ENCODE assay signal across 2 cellular contexts in genomic region chr19:13958043-13958442, GRCh38.
TF ChIP-seq lines count a peak whose summit lies in the region.

No MANE protein-coding gene starts in this region.

TF ChIP-seq in GM23338, 12 proteins besides CTCF, POLR2A, EP300 and RAD21:
- TF ChIP-seq, protein P1, sequence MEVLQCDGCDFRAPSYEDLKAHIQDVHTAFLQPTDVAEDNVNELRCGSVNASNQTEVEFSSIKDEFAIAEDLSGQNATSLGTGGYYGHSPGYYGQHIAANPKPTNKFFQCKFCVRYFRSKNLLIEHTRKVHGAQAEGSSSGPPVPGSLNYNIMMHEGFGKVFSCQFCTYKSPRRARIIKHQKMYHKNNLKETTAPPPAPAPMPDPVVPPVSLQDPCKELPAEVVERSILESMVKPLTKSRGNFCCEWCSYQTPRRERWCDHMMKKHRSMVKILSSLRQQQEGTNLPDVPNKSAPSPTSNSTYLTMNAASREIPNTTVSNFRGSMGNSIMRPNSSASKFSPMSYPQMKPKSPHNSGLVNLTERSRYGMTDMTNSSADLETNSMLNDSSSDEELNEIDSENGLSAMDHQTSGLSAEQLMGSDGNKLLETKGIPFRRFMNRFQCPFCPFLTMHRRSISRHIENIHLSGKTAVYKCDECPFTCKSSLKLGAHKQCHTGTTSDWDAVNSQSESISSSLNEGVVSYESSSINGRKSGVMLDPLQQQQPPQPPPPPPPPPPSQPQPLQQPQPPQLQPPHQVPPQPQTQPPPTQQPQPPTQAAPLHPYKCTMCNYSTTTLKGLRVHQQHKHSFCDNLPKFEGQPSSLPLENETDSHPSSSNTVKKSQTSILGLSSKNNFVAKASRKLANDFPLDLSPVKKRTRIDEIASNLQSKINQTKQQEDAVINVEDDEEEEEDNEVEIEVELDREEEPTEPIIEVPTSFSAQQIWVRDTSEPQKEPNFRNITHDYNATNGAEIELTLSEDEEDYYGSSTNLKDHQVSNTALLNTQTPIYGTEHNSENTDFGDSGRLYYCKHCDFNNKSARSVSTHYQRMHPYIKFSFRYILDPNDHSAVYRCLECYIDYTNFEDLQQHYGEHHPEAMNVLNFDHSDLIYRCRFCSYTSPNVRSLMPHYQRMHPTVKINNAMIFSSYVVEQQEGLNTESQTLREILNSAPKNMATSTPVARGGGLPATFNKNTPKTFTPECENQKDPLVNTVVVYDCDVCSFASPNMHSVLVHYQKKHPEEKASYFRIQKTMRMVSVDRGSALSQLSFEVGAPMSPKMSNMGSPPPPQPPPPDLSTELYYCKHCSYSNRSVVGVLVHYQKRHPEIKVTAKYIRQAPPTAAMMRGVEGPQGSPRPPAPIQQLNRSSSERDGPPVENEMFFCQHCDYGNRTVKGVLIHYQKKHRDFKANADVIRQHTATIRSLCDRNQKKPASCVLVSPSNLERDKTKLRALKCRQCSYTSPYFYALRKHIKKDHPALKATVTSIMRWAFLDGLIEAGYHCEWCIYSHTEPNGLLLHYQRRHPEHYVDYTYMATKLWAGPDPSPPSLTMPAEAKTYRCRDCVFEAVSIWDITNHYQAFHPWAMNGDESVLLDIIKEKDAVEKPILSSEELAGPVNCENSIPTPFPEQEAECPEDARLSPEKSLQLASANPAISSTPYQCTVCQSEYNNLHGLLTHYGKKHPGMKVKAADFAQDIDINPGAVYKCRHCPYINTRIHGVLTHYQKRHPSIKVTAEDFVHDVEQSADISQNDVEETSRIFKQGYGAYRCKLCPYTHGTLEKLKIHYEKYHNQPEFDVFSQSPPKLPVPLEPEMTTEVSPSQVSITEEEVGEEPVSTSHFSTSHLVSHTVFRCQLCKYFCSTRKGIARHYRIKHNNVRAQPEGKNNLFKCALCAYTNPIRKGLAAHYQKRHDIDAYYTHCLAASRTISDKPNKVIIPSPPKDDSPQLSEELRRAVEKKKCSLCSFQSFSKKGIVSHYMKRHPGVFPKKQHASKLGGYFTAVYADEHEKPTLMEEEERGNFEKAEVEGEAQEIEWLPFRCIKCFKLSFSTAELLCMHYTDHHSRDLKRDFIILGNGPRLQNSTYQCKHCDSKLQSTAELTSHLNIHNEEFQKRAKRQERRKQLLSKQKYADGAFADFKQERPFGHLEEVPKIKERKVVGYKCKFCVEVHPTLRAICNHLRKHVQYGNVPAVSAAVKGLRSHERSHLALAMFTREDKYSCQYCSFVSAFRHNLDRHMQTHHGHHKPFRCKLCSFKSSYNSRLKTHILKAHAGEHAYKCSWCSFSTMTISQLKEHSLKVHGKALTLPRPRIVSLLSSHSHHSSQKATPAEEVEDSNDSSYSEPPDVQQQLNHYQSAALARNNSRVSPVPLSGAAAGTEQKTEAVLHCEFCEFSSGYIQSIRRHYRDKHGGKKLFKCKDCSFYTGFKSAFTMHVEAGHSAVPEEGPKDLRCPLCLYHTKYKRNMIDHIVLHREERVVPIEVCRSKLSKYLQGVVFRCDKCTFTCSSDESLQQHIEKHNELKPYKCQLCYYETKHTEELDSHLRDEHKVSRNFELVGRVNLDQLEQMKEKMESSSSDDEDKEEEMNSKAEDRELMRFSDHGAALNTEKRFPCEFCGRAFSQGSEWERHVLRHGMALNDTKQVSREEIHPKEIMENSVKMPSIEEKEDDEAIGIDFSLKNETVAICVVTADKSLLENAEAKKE (CRISPR knock-in tag; IDR thresholded peaks at IDR 0.05), result no peak
- TF ChIP-seq EZH2phosphoT487 (IDR thresholded peaks at IDR 0.05; ENCODE audit: unreplicated experiment), result no peak
- no peak for TF ChIP-seq EZH2 (IDR thresholded peaks at IDR 0.05; ENCODE audit: low read depth, unreplicated experiment)
- no peak for TF ChIP-seq ETS1 (IDR thresholded peaks at IDR 0.05)
- TF ChIP-seq JUNB (IDR thresholded peaks at IDR 0.05; ENCODE audit: unreplicated experiment), result no peak
- TF ChIP-seq CREB1 (CRISPR knock-in tag; IDR thresholded peaks at IDR 0.05; ENCODE audit: low read depth), result no peak
- no peak for TF ChIP-seq ZNF331 (CRISPR knock-in tag; IDR thresholded peaks at IDR 0.05; ENCODE audit: low read depth)
- TF ChIP-seq POLR2AphosphoS5 (IDR thresholded peaks at IDR 0.05; ENCODE audit: low read depth), result no peak
- TF ChIP-seq REST (IDR thresholded peaks at IDR 0.05; ENCODE audit: unreplicated experiment), result no peak
- no peak for TF ChIP-seq NANOG (IDR thresholded peaks at IDR 0.05; ENCODE audit: borderline replicate concordance)
- no peak for TF ChIP-seq STAT1 (IDR thresholded peaks at IDR 0.05; ENCODE audit: unreplicated experiment)
- TF ChIP-seq ZNF114 (CRISPR knock-in tag; IDR thresholded peaks at IDR 0.05), result no peak
TF ChIP-seq in GM23338: peak in this region for 0.

TF ChIP-seq in WTC11, 78 proteins besides CTCF, POLR2A, EP300 and RAD21:
- TF ChIP-seq SP1 (CRISPR knock-in tag; conservative IDR thresholded peaks at IDR 0.05) (no peak), ZSCAN18 (CRISPR knock-in tag; IDR thresholded peaks at IDR 0.05) (no peak), KAT7 (CRISPR knock-in tag; IDR thresholded peaks at IDR 0.05; ENCODE audit: borderline replicate concordance) (no peak), SMAD3 (CRISPR knock-in tag; IDR thresholded peaks at IDR 0.05; ENCODE audit: borderline replicate concordance) (no peak), USF1 (CRISPR knock-in tag; IDR thresholded peaks at IDR 0.05) (no peak), MLX (CRISPR knock-in tag; IDR thresholded peaks at IDR 0.05) (no peak), TEAD1 (CRISPR knock-in tag; IDR thresholded peaks at IDR 0.05) (no peak), TP53 (CRISPR knock-in tag; IDR thresholded peaks at IDR 0.05) (no peak), NR3C1 (CRISPR knock-in tag; conservative IDR thresholded peaks at IDR 0.05; ENCODE audit: low read depth) (no peak), CBFB (CRISPR knock-in tag; IDR thresholded peaks at IDR 0.05; ENCODE audit: low read depth) (no peak)
- TF ChIP-seq, protein P2, sequence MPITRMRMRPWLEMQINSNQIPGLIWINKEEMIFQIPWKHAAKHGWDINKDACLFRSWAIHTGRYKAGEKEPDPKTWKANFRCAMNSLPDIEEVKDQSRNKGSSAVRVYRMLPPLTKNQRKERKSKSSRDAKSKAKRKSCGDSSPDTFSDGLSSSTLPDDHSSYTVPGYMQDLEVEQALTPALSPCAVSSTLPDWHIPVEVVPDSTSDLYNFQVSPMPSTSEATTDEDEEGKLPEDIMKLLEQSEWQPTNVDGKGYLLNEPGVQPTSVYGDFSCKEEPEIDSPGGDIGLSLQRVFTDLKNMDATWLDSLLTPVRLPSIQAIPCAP (CRISPR knock-in tag; IDR thresholded peaks at IDR 0.05), result no peak
- TF ChIP-seq, protein P3, sequence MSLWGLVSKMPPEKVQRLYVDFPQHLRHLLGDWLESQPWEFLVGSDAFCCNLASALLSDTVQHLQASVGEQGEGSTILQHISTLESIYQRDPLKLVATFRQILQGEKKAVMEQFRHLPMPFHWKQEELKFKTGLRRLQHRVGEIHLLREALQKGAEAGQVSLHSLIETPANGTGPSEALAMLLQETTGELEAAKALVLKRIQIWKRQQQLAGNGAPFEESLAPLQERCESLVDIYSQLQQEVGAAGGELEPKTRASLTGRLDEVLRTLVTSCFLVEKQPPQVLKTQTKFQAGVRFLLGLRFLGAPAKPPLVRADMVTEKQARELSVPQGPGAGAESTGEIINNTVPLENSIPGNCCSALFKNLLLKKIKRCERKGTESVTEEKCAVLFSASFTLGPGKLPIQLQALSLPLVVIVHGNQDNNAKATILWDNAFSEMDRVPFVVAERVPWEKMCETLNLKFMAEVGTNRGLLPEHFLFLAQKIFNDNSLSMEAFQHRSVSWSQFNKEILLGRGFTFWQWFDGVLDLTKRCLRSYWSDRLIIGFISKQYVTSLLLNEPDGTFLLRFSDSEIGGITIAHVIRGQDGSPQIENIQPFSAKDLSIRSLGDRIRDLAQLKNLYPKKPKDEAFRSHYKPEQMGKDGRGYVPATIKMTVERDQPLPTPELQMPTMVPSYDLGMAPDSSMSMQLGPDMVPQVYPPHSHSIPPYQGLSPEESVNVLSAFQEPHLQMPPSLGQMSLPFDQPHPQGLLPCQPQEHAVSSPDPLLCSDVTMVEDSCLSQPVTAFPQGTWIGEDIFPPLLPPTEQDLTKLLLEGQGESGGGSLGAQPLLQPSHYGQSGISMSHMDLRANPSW (CRISPR knock-in tag; conservative IDR thresholded peaks at IDR 0.05; ENCODE audit: low read depth), result no peak
- TF ChIP-seq, protein P4, sequence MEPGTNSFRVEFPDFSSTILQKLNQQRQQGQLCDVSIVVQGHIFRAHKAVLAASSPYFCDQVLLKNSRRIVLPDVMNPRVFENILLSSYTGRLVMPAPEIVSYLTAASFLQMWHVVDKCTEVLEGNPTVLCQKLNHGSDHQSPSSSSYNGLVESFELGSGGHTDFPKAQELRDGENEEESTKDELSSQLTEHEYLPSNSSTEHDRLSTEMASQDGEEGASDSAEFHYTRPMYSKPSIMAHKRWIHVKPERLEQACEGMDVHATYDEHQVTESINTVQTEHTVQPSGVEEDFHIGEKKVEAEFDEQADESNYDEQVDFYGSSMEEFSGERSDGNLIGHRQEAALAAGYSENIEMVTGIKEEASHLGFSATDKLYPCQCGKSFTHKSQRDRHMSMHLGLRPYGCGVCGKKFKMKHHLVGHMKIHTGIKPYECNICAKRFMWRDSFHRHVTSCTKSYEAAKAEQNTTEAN (CRISPR knock-in tag; IDR thresholded peaks at IDR 0.05), result no peak
- TF ChIP-seq, protein P5, sequence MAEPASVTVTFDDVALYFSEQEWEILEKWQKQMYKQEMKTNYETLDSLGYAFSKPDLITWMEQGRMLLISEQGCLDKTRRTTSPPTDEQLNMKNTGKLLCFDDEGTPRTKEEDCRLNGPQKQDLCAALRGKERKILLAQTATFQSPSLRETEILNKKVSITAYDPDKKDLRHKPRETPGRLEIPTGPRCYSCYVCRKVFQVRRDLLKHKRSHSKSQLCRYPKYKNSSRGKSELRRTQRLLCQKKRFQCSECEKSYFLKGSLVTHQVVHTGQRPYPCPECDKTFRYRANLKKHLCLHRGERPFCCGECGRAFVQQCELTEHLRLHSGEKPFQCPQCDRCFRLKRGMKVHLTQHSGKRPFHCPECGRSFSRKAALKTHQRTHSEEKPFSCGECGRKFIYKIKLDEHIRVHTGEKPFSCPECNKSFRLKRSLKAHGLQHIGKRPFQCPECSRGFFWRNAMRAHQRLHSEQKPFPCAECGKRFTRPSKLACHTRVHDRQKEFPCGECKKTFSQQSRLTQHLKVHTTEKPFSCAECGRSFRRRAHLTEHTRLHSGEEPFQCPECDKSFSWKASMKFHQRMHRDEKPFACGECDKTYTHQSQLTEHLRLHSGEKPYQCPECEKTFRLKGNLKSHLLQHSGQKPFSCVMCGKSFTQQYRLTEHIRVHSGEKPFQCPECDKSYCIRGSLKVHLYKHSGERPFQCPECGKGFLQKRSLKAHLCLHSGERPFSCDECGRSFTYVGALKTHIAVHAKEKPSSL (CRISPR knock-in tag; conservative IDR thresholded peaks at IDR 0.05), result no peak
TF ChIP-seq in WTC11: peak in this region for 0.
